In genomic region chr5:10343486-10343885, GRCh38 we compare ENCODE assay signal across 24 cellular contexts.
DNase-seq lines count a peak whose midpoint lies in the region; ATAC-seq and TF ChIP-seq lines count a peak whose summit lies in the region.
"Had no signal": no experiment of that assay in that cellular context is flagged by ENCODE, and none has a peak within 500 bp of the region (broad histone marks: within the 10 kb centered on the region; RNA-seq: fewer than 3 reads in every experiment).

No MANE protein-coding gene starts in this region.

- no peaks in the 10 kb centered on the region for H3K4me1 Mint-ChIP-seq in memory B cell
- H3K4me1 Mint-ChIP-seq: B cell had no signal

- H3K36me3 ChIP-seq in brain microvascular endothelial cell (replicated peaks): no peaks in the 10 kb centered on the region

- no peaks in the 10 kb centered on the region for H3K36me3 Mint-ChIP-seq in memory B cell
- H3K36me3 Mint-ChIP-seq: CD8-positive, alpha-beta T cell had no signal

- ATAC-seq in memory B cell (ENCODE audit: low read depth) (peak; percentile 6), HG03442 (IDR thresholded peaks at IDR 0.05; ENCODE audit: unreplicated experiment) (no peak)
- ATAC-seq: CD8-positive, alpha-beta T cell; HepG2 had no signal

- DNase-seq in AG10803 (ENCODE audit: low read depth) (peak; percentile 75), EH (ENCODE audit: low read depth) (peak; percentile 20), epithelial cell of esophagus (ENCODE audit: low read depth) (peak; percentile 72), memory B cell (ENCODE audit: low spot score in 2 of 2) (no peak), brain microvascular endothelial cell (no peak), NCI-H1105 (lab: John Stamatoyannopoulos, UW) (no peak)
- DNase-seq: CD8-positive, alpha-beta T cell; DMS 273 treated with DMSO at 0.1 percent for 48 hours; DMS79; H7; Karpas-422; NCI-H1092 treated with DMSO at 0.1 percent for 48 hours; NCI-H1436 treated with DMSO at 0.1 percent for 48 hours; NCI-H187 treated with DMSO at 0.1 percent for 48 hours; NCI-H2171 treated with DMSO at 0.1 percent for 48 hours; NCI-H524; NCI-H748 treated with DMSO at 0.1 percent for 48 hours; NK-92 treated with Interleukin-12 subunit alpha and Interleukin-12 subunit beta, amount 100 ng/mL, for 24 hours; SHP77 treated with DMSO at 0.1 percent for 48 hours had no signal

- H3K27ac Mint-ChIP-seq in memory B cell: no peak overlapping the region
- H3K27ac Mint-ChIP-seq: B cell; CD8-positive, alpha-beta T cell had no signal

- in situ Hi-C loops in brain microvascular endothelial cell (cut with HindIII; ENCODE audit: low pct_ligation_motif_present, low sequenced_read_pairs): no loop called here

- no peak overlapping the region for H3K4me3 Mint-ChIP-seq in memory B cell
- H3K4me3 Mint-ChIP-seq: B cell; CD8-positive, alpha-beta T cell had no signal

- TF ChIP-seq CTCF in AG10803 (conservative IDR thresholded peaks at IDR 0.05; ENCODE audit: low read length) (no peak), epithelial cell of esophagus (IDR thresholded peaks at IDR 0.05; ENCODE audit: insufficient read depth, low read depth, low read length, missing control alignments) (no peak), brain microvascular endothelial cell (IDR thresholded peaks at IDR 0.05; ENCODE audit: low read depth, low read length, missing control alignments) (no peak)

- H3K4me3 ChIP-seq in AG10803 (ENCODE audit: low read length) (no peak overlapping the region), epithelial cell of esophagus (ENCODE audit: low read length) (no peak overlapping the region), brain microvascular endothelial cell (ENCODE audit: low read depth, low read length) (no peak overlapping the region)

- H3K27me3 Mint-ChIP-seq in memory B cell: no peaks in the 10 kb centered on the region
- H3K27me3 Mint-ChIP-seq: B cell had no signal

- no peaks in the 10 kb centered on the region for H3K27me3 ChIP-seq in brain microvascular endothelial cell (replicated peaks)

- no peak overlapping the region for H3K27ac ChIP-seq in brain microvascular endothelial cell
- H3K27ac ChIP-seq: C4-2B, RWPE1 had no signal

- H3K9me3 Mint-ChIP-seq in memory B cell: no peaks in the 10 kb centered on the region
- H3K9me3 Mint-ChIP-seq: CD8-positive, alpha-beta T cell had no signal

Comparison
In these comparisons a context has a peak if more than half of its experiments do, and no peak if none do; other contexts are left out.
1. DNase-seq: peak in AG10803 (single experiment), EH (single experiment) and epithelial cell of esophagus (single experiment); none in memory B cell (0 of 2), brain microvascular endothelial cell (single experiment) and NCI-H1105 (single experiment).